Comparison of ENCODE assay signal across 1 cellular context in genomic region chr3:149402481-149402880, GRCh38.
TF ChIP-seq lines count a peak whose summit lies in the region.

No MANE protein-coding gene starts in this region.

TF ChIP-seq in HCT116, 20 proteins besides CTCF, POLR2A, EP300 and RAD21:
- no peak for TF ChIP-seq REST (IDR thresholded peaks at IDR 0.05; ENCODE audit: low read depth)
- TF ChIP-seq ZFX (IDR thresholded peaks at IDR 0.05), result no peak
- TF ChIP-seq ZNF274 (IDR thresholded peaks at IDR 0.05; ENCODE audit: low read depth, low read length), result no peak
- no peak for TF ChIP-seq POLR2AphosphoS5 (IDR thresholded peaks at IDR 0.05; ENCODE audit: low read depth, low read length)
- no peak for TF ChIP-seq YY1 (IDR thresholded peaks at IDR 0.05; ENCODE audit: extremely low read depth, insufficient replicate concordance, low read depth, low read length)
- TF ChIP-seq EZH2phosphoT487 (IDR thresholded peaks at IDR 0.05; ENCODE audit: borderline replicate concordance), result no peak
- no peak for TF ChIP-seq FOSL1 (IDR thresholded peaks at IDR 0.05; ENCODE audit: low read depth)
- TF ChIP-seq MAX (IDR thresholded peaks at IDR 0.05), result no peak
- no peak for TF ChIP-seq ATF3 (IDR thresholded peaks at IDR 0.05)
- no peak for TF ChIP-seq ZBTB33 (IDR thresholded peaks at IDR 0.05; ENCODE audit: extremely low read depth, insufficient replicate concordance, low read length)
- TF ChIP-seq ELF1 (IDR thresholded peaks at IDR 0.05; ENCODE audit: borderline replicate concordance, low read depth), result no peak
- TF ChIP-seq CEBPB (IDR thresholded peaks at IDR 0.05; ENCODE audit: low read depth), result no peak
- no peak for TF ChIP-seq SIN3A (IDR thresholded peaks at IDR 0.05; ENCODE audit: low read depth)
- TF ChIP-seq EZH2 (IDR thresholded peaks at IDR 0.05), result no peak
- TF ChIP-seq SRF (IDR thresholded peaks at IDR 0.05; ENCODE audit: low read depth), result no peak
- no peak for TF ChIP-seq EGR1 (IDR thresholded peaks at IDR 0.05; ENCODE audit: low read depth)
- no peak for TF ChIP-seq SP1 (IDR thresholded peaks at IDR 0.05; ENCODE audit: low read depth)
- no peak for TF ChIP-seq CBX3 (IDR thresholded peaks at IDR 0.05; ENCODE audit: low read depth)
TF ChIP-seq in HCT116: peak in this region for 0.
